Comparison of ENCODE assay signal across 11 cellular contexts in genomic region chr2:88754585-88755305, GRCh38.
DNase-seq lines count a peak whose midpoint lies in the region; ATAC-seq and TF ChIP-seq lines count a peak whose summit lies in the region.
"Had no signal": no experiment of that assay in that cellular context is flagged by ENCODE, and none has a peak within 500 bp of the region (broad histone marks: within the 10 kb centered on the region; RNA-seq: fewer than 3 reads in every experiment).

No MANE protein-coding gene starts in this region.

- TSS peak; percentile 78 for BruUV-seq in OCI-LY7 (replicated peaks; lab: Mats Ljungman, UMichigan)

- CTCF ChIA-PET in OCI-LY7 (lab: Charles Lee; ENCODE audit: unreplicated experiment), result interaction anchor here (0.6 to 2.0 kb wide), 3 partner anchors 83 to 130 kb away, joined by 3 to 5 read pairs (median 3); no protein-coding TSS in a partner anchor

- no peaks in the 10 kb centered on the region for H4K20me1 ChIP-seq in OCI-LY7 (ENCODE audit: insufficient read depth, low read length)

- peaks cover 74% of the 10 kb centered on the region for H3K4me1 ChIP-seq in OCI-LY7 (ENCODE audit: insufficient read depth, low read length, poor library complexity, severe bottlenecking)
- no peaks in the 10 kb centered on the region for H3K4me1 ChIP-seq in testis

- H2AFZ ChIP-seq in OCI-LY7 (ENCODE audit: low read length), result no peak overlapping the region

- in situ Hi-C loops in brain microvascular endothelial cell (cut with HindIII; ENCODE audit: low pct_ligation_motif_present, low sequenced_read_pairs), result no loop called here

- peak overlapping the region; percentile 71 for H3K4me2 ChIP-seq in OCI-LY7 (ENCODE audit: low read length)

- TF ChIP-seq CTCF in OCI-LY7 (conservative IDR thresholded peaks at IDR 0.05; ENCODE audit: low read length) (no peak), testis (IDR thresholded peaks at IDR 0.05) (no peak), brain microvascular endothelial cell (IDR thresholded peaks at IDR 0.05; ENCODE audit: low read depth, low read length, missing control alignments) (no peak), coronary artery (IDR thresholded peaks at IDR 0.05) (no peak)

- POLR2A ChIA-PET in OCI-LY7 (lab: Charles Lee), result interaction anchor here (0.6 to 12.3 kb wide), 18 partner anchors 9 to 155 kb away, joined by 3 to 517 read pairs (median 3); no protein-coding TSS in a partner anchor

- DNase-seq in AG08395 (ENCODE audit: low spot score) (peak; percentile 1), OCI-LY7 (ENCODE audit: low spot score) (peak; percentile 70), testis (no peak), brain microvascular endothelial cell (no peak), NCI-H774 (lab: John Stamatoyannopoulos, UW) (no peak), coronary artery (ENCODE audit: low spot score) (no peak)
- DNase-seq: stimulated activated CD4-positive, alpha-beta T cell treated with anti-CD3 and anti-CD28 coated beads, Interleukin-2, amount 100 ng/mL, for 48 hours had no signal

- no peak for TF ChIP-seq POLR2A in testis (IDR thresholded peaks at IDR 0.05)

- H3K4me3 ChIP-seq in OCI-LY7 (ENCODE audit: low read depth, low read length, poor library complexity, severe bottlenecking) (peak overlapping the region; percentile 45), testis (no peak overlapping the region), brain microvascular endothelial cell (ENCODE audit: low read depth, low read length) (no peak overlapping the region), coronary artery (no peak overlapping the region)

- H3K27ac ChIP-seq in OCI-LY7 (ENCODE audit: low read depth, low read length, poor library complexity, severe bottlenecking) (peak overlapping the region; percentile 96), testis (no peak overlapping the region), brain microvascular endothelial cell (no peak overlapping the region), coronary artery (no peak overlapping the region)
- H3K27ac ChIP-seq: C4-2B, VCaP had no signal

- ATAC-seq in GM18909 (IDR thresholded peaks at IDR 0.05; ENCODE audit: poor library complexity, unreplicated experiment) (peak; percentile 60), HG02885 (IDR thresholded peaks at IDR 0.05; ENCODE audit: poor library complexity, unreplicated experiment) (peak; percentile 31)

- intact Hi-C loops in OCI-LY7 (cut with micrococcal nuclease; ENCODE audit: unreplicated experiment), result loop anchor here (1.0 to 5.0 kb wide), 4 partner anchors 12 to 398 kb away; no protein-coding TSS in a partner anchor
- intact Hi-C loops in testis (cut with DNase I; ENCODE audit: low total_unique reads), result no loop called here

- H3K27me3 ChIP-seq in testis (no peaks in the 10 kb centered on the region), brain microvascular endothelial cell (replicated peaks) (no peaks in the 10 kb centered on the region)

- H3K36me3 ChIP-seq in OCI-LY7 (ENCODE audit: insufficient read depth, low read length) (peaks cover 76% of the 10 kb centered on the region), testis (ENCODE audit: low read depth, missing control alignments) (no peaks in the 10 kb centered on the region), brain microvascular endothelial cell (replicated peaks) (peaks cover 4% of the 10 kb centered on the region)

- 83 to 85% methylated on average over 6 of the region's 6 CpGs for WGBS in testis, 2 donors

- peaks cover 26% of the 10 kb centered on the region; the same call in 1 of the 2 replicates for H3K79me2 ChIP-seq in OCI-LY7 (ENCODE audit: insufficient read depth, low read depth, low read length)

- H3K9me2 ChIP-seq in OCI-LY7 (ENCODE audit: insufficient read depth, low read length), result no peaks in the 10 kb centered on the region

- peaks cover 19% of the 10 kb centered on the region; the same call in 1 of the 2 replicates for H3K9me3 ChIP-seq in OCI-LY7 (ENCODE audit: low read length)
- H3K9me3 ChIP-seq in testis, result no peaks in the 10 kb centered on the region

Comparison
In these comparisons a context has a peak if more than half of its experiments do, and no peak if none do; other contexts are left out.
1. DNase-seq: peak in AG08395 (single experiment) and OCI-LY7 (single experiment); none in testis (single experiment), brain microvascular endothelial cell (single experiment), NCI-H774 (single experiment) and coronary artery (single experiment).